15 cellular contexts compared by ENCODE assay signal in the genomic region with DNA sequence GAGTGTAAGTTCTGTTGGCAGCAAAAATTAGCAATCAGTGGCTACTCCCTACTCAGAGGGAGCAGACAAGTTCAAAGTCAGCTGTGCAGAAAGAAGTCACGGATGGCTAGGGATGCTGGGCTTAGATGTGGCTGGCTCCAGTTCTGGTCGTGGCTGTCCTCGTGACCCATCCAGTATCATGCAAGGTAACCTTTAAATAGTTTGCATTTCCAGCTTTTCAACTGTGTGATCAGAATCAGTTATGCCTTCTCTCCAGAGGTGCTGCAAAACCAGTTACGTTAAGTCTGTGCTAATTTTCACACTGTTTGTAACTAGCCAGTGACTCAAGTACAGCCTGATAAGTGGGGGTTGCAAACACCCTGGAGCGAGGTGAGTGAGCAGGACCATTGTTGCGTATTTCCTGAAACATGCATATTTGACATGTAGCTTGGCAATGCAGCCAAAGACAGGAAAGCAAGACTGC.
A peak's percentile ranks its signal among the peaks of the same experiment; 100 is the strongest.
DNase-seq lines count a peak whose midpoint lies in the region; ATAC-seq and TF ChIP-seq lines count a peak whose summit lies in the region.
"Had no signal": no experiment of that assay in that cellular context is flagged by ENCODE, and none has a peak within 500 bp of the region (broad histone marks: within the 10 kb centered on the region; RNA-seq: fewer than 3 reads in every experiment).

No MANE protein-coding gene starts in this region.

- H2AK5ac ChIP-seq in mesenchymal stem cell (ENCODE audit: low read length, severe bottlenecking): no peak overlapping the region

- no peak overlapping the region for H2BK12ac ChIP-seq in mesenchymal stem cell (ENCODE audit: low read length in 2 of 2)

- ATAC-seq in GM21367 (IDR thresholded peaks at IDR 0.05; ENCODE audit: unreplicated experiment) (peak; percentile 50), HG03432 (IDR thresholded peaks at IDR 0.05; ENCODE audit: unreplicated experiment) (peak; percentile 71)
- ATAC-seq in CD8-positive, alpha-beta T cell: no peak
- ATAC-seq: A549, natural killer cell, T-helper 17 cell had no signal

- H3K27me3 Mint-ChIP-seq in CD8-positive, alpha-beta T cell (ENCODE audit: low read depth): no peaks in the 10 kb centered on the region
- H3K27me3 Mint-ChIP-seq: activated CD4-positive, alpha-beta T cell treated with anti-CD3 and anti-CD28 coated beads, Interleukin-2, amount 10 ng/mL, durations not matched to agents 7 days and 5 days; T-helper 17 cell had no signal

- H2BK5ac ChIP-seq in mesenchymal stem cell (ENCODE audit: low read depth, low read length, poor library complexity, severe bottlenecking): no peak overlapping the region

- H3K4me3 ChIP-seq in BLaER1 treated with 17β-estradiol and CSF1 and Interleukin-3, amounts not matched to agents 10 nM and 100 nM: peak overlapping the region in 2 of 10 experiments; percentile 3 to 17; a peak in 3 of 20 replicates
- no peak overlapping the region for H3K4me3 ChIP-seq in esophagus muscularis mucosa
- no peak overlapping the region for H3K4me3 ChIP-seq in smooth muscle cell
- no peak overlapping the region for H3K4me3 ChIP-seq in CD8-positive, alpha-beta T cell (ENCODE audit: low read depth, low read length)
- H3K4me3 ChIP-seq in mesenchymal stem cell (ENCODE audit: insufficient read depth in 1 of 2, low read depth in 1 of 2, low read length in 2 of 2): no peak overlapping the region
- H3K4me3 ChIP-seq: A549, cardiac muscle cell, tibial nerve had no signal

- no peaks in the 10 kb centered on the region for H3K27me3 ChIP-seq in BLaER1 treated with 17β-estradiol and CSF1 and Interleukin-3, amounts not matched to agents 10 nM and 100 nM
- no peaks in the 10 kb centered on the region for H3K27me3 ChIP-seq in esophagus muscularis mucosa
- no peaks in the 10 kb centered on the region for H3K27me3 ChIP-seq in smooth muscle cell (ENCODE audit: low read depth)
- H3K27me3 ChIP-seq in CD8-positive, alpha-beta T cell (ENCODE audit: insufficient read depth, low read length): no peaks in the 10 kb centered on the region
- peaks cover 0 to 10% of the 10 kb centered on the region in 2 experiments for H3K27me3 ChIP-seq in mesenchymal stem cell (ENCODE audit: control insufficient read depth in 1 of 2, insufficient read depth in 1 of 2, low read length in 2 of 2)
- H3K27me3 ChIP-seq: cardiac muscle cell, tibial nerve had no signal

- CTCF ChIA-PET in CD8-positive, alpha-beta T cell (lab: Charles Lee): no interaction called here

- no peak for TF ChIP-seq EP300 in esophagus muscularis mucosa (IDR thresholded peaks at IDR 0.05)

- H2AFZ ChIP-seq in smooth muscle cell (ENCODE audit: low read depth): no peak overlapping the region
- H2AFZ ChIP-seq in mesenchymal stem cell (ENCODE audit: low read depth, low read length): no peak overlapping the region

- peaks cover 24 to 69% (median 61%) of the 10 kb centered on the region in 10 experiments for H3K4me1 ChIP-seq in BLaER1 treated with 17β-estradiol and CSF1 and Interleukin-3, amounts not matched to agents 10 nM and 100 nM
- H3K4me1 ChIP-seq in esophagus muscularis mucosa (no peaks in the 10 kb centered on the region), smooth muscle cell (ENCODE audit: low read depth) (no peaks in the 10 kb centered on the region), mesenchymal stem cell (ENCODE audit: control insufficient read depth, insufficient read depth, low read depth, low read length) (peaks cover 2% of the 10 kb centered on the region)
- H3K4me1 ChIP-seq in CD8-positive, alpha-beta T cell (ENCODE audit: insufficient read depth, low read length): no peaks in the 10 kb centered on the region
- H3K4me1 ChIP-seq: A549, tibial nerve had no signal

- no peaks in the 10 kb centered on the region for H3K79me1 ChIP-seq in mesenchymal stem cell (replicated peaks; ENCODE audit: low read length, poor library complexity, severe bottlenecking)

- H3K9me3 ChIP-seq in BLaER1 treated with 17β-estradiol and CSF1 and Interleukin-3, amounts not matched to agents 10 nM and 100 nM (replicated peaks in 1 of 11): peaks cover 0 to 13% (median 6%) of the 10 kb centered on the region in 11 experiments; a peak in 10 of 22 replicates
- H3K9me3 ChIP-seq in esophagus muscularis mucosa: no peaks in the 10 kb centered on the region
- H3K9me3 ChIP-seq in smooth muscle cell (replicated peaks; ENCODE audit: low read depth): no peaks in the 10 kb centered on the region
- no peaks in the 10 kb centered on the region for H3K9me3 ChIP-seq in CD8-positive, alpha-beta T cell (ENCODE audit: low read length)
- no peaks in the 10 kb centered on the region for H3K9me3 ChIP-seq in mesenchymal stem cell (ENCODE audit: control insufficient read depth, low read length)
- H3K9me3 ChIP-seq: A549, tibial nerve had no signal

- DNase-seq in esophagus muscularis mucosa (ENCODE audit: extremely low spot score): peak; percentile 74
- no peak for DNase-seq in smooth muscle cell (lab: John Stamatoyannopoulos, UW; ENCODE audit: unreplicated experiment)
- no peak for DNase-seq in CD8-positive, alpha-beta T cell
- no peak for DNase-seq in middle frontal gyrus (ENCODE audit: extremely low spot score, low spot score)
- DNase-seq in mesenchymal stem cell: no peak
- DNase-seq: activated CD4-positive, alpha-beta T cell treated with anti-CD3 and anti-CD28 coated beads, Interleukin-2, amount 10 ng/mL, durations not matched to agents 7 days and 5 days; natural killer cell; T-helper 17 cell had no signal

- H3K4ac ChIP-seq in mesenchymal stem cell (ENCODE audit: low read depth in 1 of 2, low read length in 2 of 2): no peak overlapping the region

- no peak overlapping the region for H4K8ac ChIP-seq in mesenchymal stem cell (ENCODE audit: low read length)

- POLR2A ChIA-PET in CD8-positive, alpha-beta T cell (lab: Charles Lee): no interaction called here

- H2BK120ac ChIP-seq in mesenchymal stem cell (ENCODE audit: low read depth, low read length): no peak overlapping the region

- TF ChIP-seq CTCF in esophagus muscularis mucosa (IDR thresholded peaks at IDR 0.05) (no peak), smooth muscle cell (IDR thresholded peaks at IDR 0.05; ENCODE audit: borderline replicate concordance, insufficient read depth, poor library complexity, severe bottlenecking) (no peak)
- no peak for TF ChIP-seq CTCF in CD8-positive, alpha-beta T cell (IDR thresholded peaks at IDR 0.05)

- H3K14ac ChIP-seq in mesenchymal stem cell (ENCODE audit: low read length in 2 of 2): no peak overlapping the region

- no peak overlapping the region for H4K91ac ChIP-seq in mesenchymal stem cell (ENCODE audit: low read length)

- no peaks in the 10 kb centered on the region for H3K36me3 ChIP-seq in BLaER1 treated with 17β-estradiol and CSF1 and Interleukin-3, amounts not matched to agents 10 nM and 100 nM
- H3K36me3 ChIP-seq in esophagus muscularis mucosa (no peaks in the 10 kb centered on the region), smooth muscle cell (ENCODE audit: low read depth) (no peaks in the 10 kb centered on the region), mesenchymal stem cell (ENCODE audit: control insufficient read depth in 1 of 2, insufficient read depth in 2 of 2, low read depth in 1 of 2, low read length in 2 of 2) (no peaks in the 10 kb centered on the region)
- H3K36me3 ChIP-seq in CD8-positive, alpha-beta T cell (ENCODE audit: insufficient read depth, low read length): no peaks in the 10 kb centered on the region
- H3K36me3 ChIP-seq: cardiac muscle cell, tibial nerve had no signal

- H3F3A ChIP-seq in smooth muscle cell (ENCODE audit: low read depth): no peaks in the 10 kb centered on the region

- H3K9me3 Mint-ChIP-seq in CD8-positive, alpha-beta T cell: peaks cover 2% of the 10 kb centered on the region
- H3K9me3 Mint-ChIP-seq: activated CD4-positive, alpha-beta T cell treated with anti-CD3 and anti-CD28 coated beads, Interleukin-2, amount 10 ng/mL, durations not matched to agents 7 days and 5 days; activated T-helper 2 cell treated with anti-CD3 and anti-CD28 coated beads, Interferon-gamma antibody, Interleukin-2, Interleukin-4, amounts not matched to agents 10 μg/mL and 5 μg/mL and 100 μg/mL, durations not matched to agents 14 hours and 24 hours and 36 hours had no signal

- peak overlapping the region in 6 of 11 experiments; percentile 24 to 55 (median 41); a peak in 8 of 22 replicates for H3K27ac ChIP-seq in BLaER1 treated with 17β-estradiol and CSF1 and Interleukin-3, amounts not matched to agents 10 nM and 100 nM
- H3K27ac ChIP-seq in esophagus muscularis mucosa (replicated peaks in 1 of 4) (no peak overlapping the region), smooth muscle cell (ENCODE audit: low read depth) (no peak overlapping the region), mesenchymal stem cell (ENCODE audit: low read length, poor library complexity, severe bottlenecking) (no peak overlapping the region)
- H3K27ac ChIP-seq in CD8-positive, alpha-beta T cell (ENCODE audit: low read depth, low read length): no peak overlapping the region
- H3K27ac ChIP-seq: A549, cardiac muscle cell, tibial nerve had no signal

- intact Hi-C loops in esophagus muscularis mucosa (cut with DNase I): no loop called here
- intact Hi-C loops in CD8-positive, alpha-beta T cell (cut with DNase I, micrococcal nuclease): no loop called here

- H2BK15ac ChIP-seq in mesenchymal stem cell (ENCODE audit: low read depth, poor library complexity, severe bottlenecking): no peak overlapping the region

- H3K79me2 ChIP-seq in smooth muscle cell (ENCODE audit: low read depth): no peaks in the 10 kb centered on the region

- H3K4me3 Mint-ChIP-seq in CD8-positive, alpha-beta T cell: no peak overlapping the region
- H3K4me3 Mint-ChIP-seq: activated CD4-positive, alpha-beta T cell treated with anti-CD3 and anti-CD28 coated beads, Interleukin-2, amount 10 ng/mL, durations not matched to agents 7 days and 5 days; natural killer cell; T-helper 17 cell had no signal

- WGBS in esophagus muscularis mucosa: 56% methylated on average over 6 of the region's 6 CpGs
- 78% methylated on average over 6 of the region's 6 CpGs for WGBS in smooth muscle cell (ENCODE audit: low lambda C conversion rate)
- 83% methylated on average over 6 of the region's 6 CpGs for WGBS in mesenchymal stem cell

- no peak overlapping the region for H3K27ac Mint-ChIP-seq in CD8-positive, alpha-beta T cell
- H3K27ac Mint-ChIP-seq: activated CD4-positive, alpha-beta T cell treated with anti-CD3 and anti-CD28 coated beads, Interleukin-2, amount 10 ng/mL, durations not matched to agents 7 days and 5 days; activated T-helper 2 cell treated with anti-CD3 and anti-CD28 coated beads, Interferon-gamma antibody, Interleukin-2, Interleukin-4, amounts not matched to agents 10 μg/mL and 5 μg/mL and 100 μg/mL, durations not matched to agents 14 hours and 24 hours and 36 hours; natural killer cell; T-helper 17 cell had no signal

- H3K36me3 Mint-ChIP-seq in CD8-positive, alpha-beta T cell: no peaks in the 10 kb centered on the region
- H3K36me3 Mint-ChIP-seq: natural killer cell had no signal

- peak overlapping the region in 1 of 2 experiments; percentile 52 for H3K23ac ChIP-seq in mesenchymal stem cell (ENCODE audit: low read length in 2 of 2)

- peak overlapping the region; percentile 33 to 86 (median 80) for H3K4me2 ChIP-seq in BLaER1 treated with 17β-estradiol and CSF1 and Interleukin-3, amounts not matched to agents 10 nM and 100 nM
- H3K4me2 ChIP-seq in smooth muscle cell (no peak overlapping the region), mesenchymal stem cell (ENCODE audit: low read length, poor library complexity, severe bottlenecking) (no peak overlapping the region)
- H3K4me2 ChIP-seq: A549 had no signal

- no peaks in the 10 kb centered on the region for H4K20me1 ChIP-seq in BLaER1 treated with 17β-estradiol and CSF1 and Interleukin-3, amounts not matched to agents 10 nM and 100 nM
- no peaks in the 10 kb centered on the region for H4K20me1 ChIP-seq in smooth muscle cell (ENCODE audit: low read depth)

- peak overlapping the region in 4 of 11 experiments; percentile 1 to 60 (median 8); a peak in 4 of 22 replicates for H3K9ac ChIP-seq in BLaER1 treated with 17β-estradiol and CSF1 and Interleukin-3, amounts not matched to agents 10 nM and 100 nM
- H3K9ac ChIP-seq in smooth muscle cell (ENCODE audit: low read depth) (no peak overlapping the region), mesenchymal stem cell (ENCODE audit: low read length) (no peak overlapping the region)

- H3K18ac ChIP-seq in mesenchymal stem cell (ENCODE audit: low read depth in 1 of 2, low read length in 2 of 2): no peak overlapping the region

- no peaks in the 10 kb centered on the region for H3K4me1 Mint-ChIP-seq in CD8-positive, alpha-beta T cell (ENCODE audit: low read depth)
- H3K4me1 Mint-ChIP-seq: activated CD4-positive, alpha-beta T cell treated with anti-CD3 and anti-CD28 coated beads, Interleukin-2, amount 10 ng/mL, durations not matched to agents 7 days and 5 days; natural killer cell; T-helper 17 cell had no signal

- TF ChIP-seq POLR2A in esophagus muscularis mucosa (IDR thresholded peaks at IDR 0.05; ENCODE audit: low read depth): no peak

Comparison
In these comparisons a context has a peak if more than half of its experiments do, and no peak if none do; other contexts are left out.
1. H3K27ac ChIP-seq: peak in BLaER1 treated with 17β-estradiol and CSF1 and Interleukin-3, amounts not matched to agents 10 nM and 100 nM (6 of 11); none in esophagus muscularis mucosa (0 of 4), smooth muscle cell (single experiment), CD8-positive, alpha-beta T cell (single experiment) and mesenchymal stem cell (single experiment).
2. H3K4me2 ChIP-seq: peak in BLaER1 treated with 17β-estradiol and CSF1 and Interleukin-3, amounts not matched to agents 10 nM and 100 nM (11 of 11); none in smooth muscle cell (single experiment) and mesenchymal stem cell (single experiment).